ENCODE assay signal across 1 cellular context in the genomic region with DNA sequence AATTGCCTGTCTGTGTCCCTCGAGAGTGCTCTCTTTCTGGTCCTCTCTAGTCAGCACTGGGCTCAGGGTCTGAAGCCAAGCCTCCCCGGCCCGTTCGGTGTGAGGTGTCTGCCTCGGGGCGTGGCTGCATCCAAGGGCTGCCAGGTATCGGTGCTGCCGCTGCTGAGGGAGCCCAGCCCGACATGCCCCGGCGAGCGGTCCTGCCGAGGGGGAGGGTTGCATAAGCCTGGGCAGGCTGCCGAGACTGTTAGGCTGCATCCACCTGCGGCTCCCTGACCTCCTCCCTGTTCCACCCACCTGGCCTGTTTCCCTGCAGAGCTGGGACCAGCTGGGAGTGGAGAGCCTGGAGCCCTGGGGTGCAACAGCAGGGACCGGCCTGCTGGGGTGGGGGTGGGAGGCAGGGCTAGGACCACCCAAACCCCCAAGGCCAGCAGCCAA.
A peak's percentile ranks its signal among the peaks of the same experiment; 100 is the strongest.
TF ChIP-seq lines count a peak whose summit lies in the region.

No MANE protein-coding gene starts in this region.

TF ChIP-seq in HepG2, 621 proteins besides CTCF, POLR2A, EP300 and RAD21:
- TF ChIP-seq, protein P1, sequence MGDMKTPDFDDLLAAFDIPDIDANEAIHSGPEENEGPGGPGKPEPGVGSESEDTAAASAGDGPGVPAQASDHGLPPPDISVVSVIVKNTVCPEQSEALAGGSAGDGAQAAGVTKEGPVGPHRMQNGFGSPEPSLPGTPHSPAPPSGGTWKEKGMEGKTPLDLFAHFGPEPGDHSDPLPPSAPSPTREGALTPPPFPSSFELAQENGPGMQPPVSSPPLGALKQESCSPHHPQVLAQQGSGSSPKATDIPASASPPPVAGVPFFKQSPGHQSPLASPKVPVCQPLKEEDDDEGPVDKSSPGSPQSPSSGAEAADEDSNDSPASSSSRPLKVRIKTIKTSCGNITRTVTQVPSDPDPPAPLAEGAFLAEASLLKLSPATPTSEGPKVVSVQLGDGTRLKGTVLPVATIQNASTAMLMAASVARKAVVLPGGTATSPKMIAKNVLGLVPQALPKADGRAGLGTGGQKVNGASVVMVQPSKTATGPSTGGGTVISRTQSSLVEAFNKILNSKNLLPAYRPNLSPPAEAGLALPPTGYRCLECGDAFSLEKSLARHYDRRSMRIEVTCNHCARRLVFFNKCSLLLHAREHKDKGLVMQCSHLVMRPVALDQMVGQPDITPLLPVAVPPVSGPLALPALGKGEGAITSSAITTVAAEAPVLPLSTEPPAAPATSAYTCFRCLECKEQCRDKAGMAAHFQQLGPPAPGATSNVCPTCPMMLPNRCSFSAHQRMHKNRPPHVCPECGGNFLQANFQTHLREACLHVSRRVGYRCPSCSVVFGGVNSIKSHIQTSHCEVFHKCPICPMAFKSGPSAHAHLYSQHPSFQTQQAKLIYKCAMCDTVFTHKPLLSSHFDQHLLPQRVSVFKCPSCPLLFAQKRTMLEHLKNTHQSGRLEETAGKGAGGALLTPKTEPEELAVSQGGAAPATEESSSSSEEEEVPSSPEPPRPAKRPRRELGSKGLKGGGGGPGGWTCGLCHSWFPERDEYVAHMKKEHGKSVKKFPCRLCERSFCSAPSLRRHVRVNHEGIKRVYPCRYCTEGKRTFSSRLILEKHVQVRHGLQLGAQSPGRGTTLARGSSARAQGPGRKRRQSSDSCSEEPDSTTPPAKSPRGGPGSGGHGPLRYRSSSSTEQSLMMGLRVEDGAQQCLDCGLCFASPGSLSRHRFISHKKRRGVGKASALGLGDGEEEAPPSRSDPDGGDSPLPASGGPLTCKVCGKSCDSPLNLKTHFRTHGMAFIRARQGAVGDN (CRISPR knock-in tag; IDR thresholded peaks at IDR 0.05) = 0 out of 2 replicates have a peak, but pooled peaks have one; percentile 7
- no peak for TF ChIP-seq ZBTB21 (CRISPR knock-in tag; IDR thresholded peaks at IDR 0.05)
- TF ChIP-seq MTF2 (CRISPR knock-in tag; IDR thresholded peaks at IDR 0.05; ENCODE audit: borderline replicate concordance) = peak; percentile 69; the same call in 1 of the 2 replicates
